In genomic region chr7:133445617-133446016, GRCh38 we compare ENCODE assay signal across 5 cellular contexts.
TF ChIP-seq lines count a peak whose summit lies in the region.

No MANE protein-coding gene starts in this region.

TF ChIP-seq in HepG2, 621 proteins besides CTCF, POLR2A, EP300 and RAD21:
- TF ChIP-seq PCBP2 (optimal IDR thresholded peaks at IDR 0.05; ENCODE audit: low read depth, low read length, poor library complexity, severe bottlenecking) (no peak), ZNF121 (CRISPR knock-in tag; IDR thresholded peaks at IDR 0.05) (0 out of 2 replicates have a peak, but pooled peaks have one; percentile 36)

TF ChIP-seq in HEK293, 187 proteins besides CTCF, POLR2A, EP300 and RAD21:
- TF ChIP-seq ZNF830 (tag by site-specific recombination; IDR thresholded peaks at IDR 0.05; ENCODE audit: low read depth) (no peak), ZNF121 (tag by site-specific recombination; IDR thresholded peaks at IDR 0.05) (peak; percentile 81)

TF ChIP-seq in WTC11, 78 proteins besides CTCF, POLR2A, EP300 and RAD21:
- TF ChIP-seq ZNF121 (CRISPR knock-in tag; IDR thresholded peaks at IDR 0.05) = peak; percentile 65; the same call in 1 of the 2 replicates
- no peak for TF ChIP-seq OVOL2 (CRISPR knock-in tag; IDR thresholded peaks at IDR 0.05; ENCODE audit: borderline replicate concordance)

TF ChIP-seq in K562, 482 proteins besides CTCF, POLR2A, EP300 and RAD21:
- TF ChIP-seq ZNF146 (CRISPR knock-in tag; IDR thresholded peaks at IDR 0.05; ENCODE audit: unreplicated experiment) = no peak
- peak; percentile 74 for TF ChIP-seq ZNF121 (CRISPR knock-in tag; conservative IDR thresholded peaks at IDR 0.05)

TF ChIP-seq in GM23338, 12 proteins besides CTCF, POLR2A, EP300 and RAD21:
- no peak for TF ChIP-seq EZH2 (IDR thresholded peaks at IDR 0.05; ENCODE audit: low read depth, unreplicated experiment)
- TF ChIP-seq EZH2phosphoT487 (IDR thresholded peaks at IDR 0.05; ENCODE audit: unreplicated experiment) = no peak
- no peak for TF ChIP-seq POLR2AphosphoS5 (IDR thresholded peaks at IDR 0.05; ENCODE audit: low read depth)
- TF ChIP-seq ZNF331 (CRISPR knock-in tag; IDR thresholded peaks at IDR 0.05; ENCODE audit: low read depth) = no peak
- no peak for TF ChIP-seq ZNF462 (CRISPR knock-in tag; IDR thresholded peaks at IDR 0.05)
- TF ChIP-seq JUNB (IDR thresholded peaks at IDR 0.05; ENCODE audit: unreplicated experiment) = no peak
- no peak for TF ChIP-seq ETS1 (IDR thresholded peaks at IDR 0.05)
- no peak for TF ChIP-seq CREB1 (CRISPR knock-in tag; IDR thresholded peaks at IDR 0.05; ENCODE audit: low read depth)
- TF ChIP-seq ZNF114 (CRISPR knock-in tag; IDR thresholded peaks at IDR 0.05) = no peak
- TF ChIP-seq STAT1 (IDR thresholded peaks at IDR 0.05; ENCODE audit: unreplicated experiment) = no peak
- TF ChIP-seq NANOG (IDR thresholded peaks at IDR 0.05; ENCODE audit: borderline replicate concordance) = no peak
- TF ChIP-seq REST (IDR thresholded peaks at IDR 0.05; ENCODE audit: unreplicated experiment) = no peak
